ENCODE assay signal across 26 cellular contexts in the genomic region with DNA sequence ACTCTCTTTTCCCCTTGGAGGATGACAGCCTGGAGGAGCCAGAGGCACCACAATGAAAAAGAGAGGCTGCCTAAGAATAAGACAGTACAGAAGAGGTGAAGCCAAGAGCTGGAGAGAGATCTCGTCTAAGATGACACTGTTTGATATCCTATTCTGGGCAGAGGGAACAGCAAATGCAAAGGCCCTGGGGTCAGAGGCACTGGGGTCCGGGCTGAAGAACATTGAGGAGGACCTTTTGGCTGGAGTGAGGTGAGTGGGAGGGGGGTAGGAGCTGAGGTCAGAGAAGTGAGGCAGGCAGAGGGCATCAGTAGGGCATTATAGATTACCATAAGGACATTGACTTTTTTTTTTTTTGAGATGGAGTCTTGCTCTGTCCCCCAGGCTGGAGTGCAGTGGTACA. TPM values are rescaled to one million over a fixed set of nuclear protein-coding genes. Genes with fewer than 3 reads are reported as not detected.
"Had no signal": no experiment of that assay in that cellular context is flagged by ENCODE, and none has a peak within 500 bp of the region (broad histone marks: within the 10 kb centered on the region; RNA-seq: fewer than 3 reads in every experiment).

No MANE protein-coding gene starts in this region.

- H3K36me3 ChIP-seq: neural progenitor cell, neutrophil, pancreas, right lobe of liver, sigmoid colon, stomach, thoracic aorta, thyroid gland, tibial nerve, upper lobe of left lung, uterus had no signal

- H3K9ac ChIP-seq: neural progenitor cell had no signal

- H3K4me2 ChIP-seq: neural progenitor cell had no signal

- FAIRE-seq: pancreas, small intestine had no signal

- H3K27me3 ChIP-seq: neural progenitor cell, pancreas, right lobe of liver, sigmoid colon, thyroid gland, tibial nerve, upper lobe of left lung, uterus had no signal

- H2AFZ ChIP-seq: neural progenitor cell had no signal

- H3K9me3 ChIP-seq: neutrophil, pancreas, right lobe of liver, sigmoid colon, thoracic aorta, thyroid gland, upper lobe of left lung, uterus had no signal

- DNase-seq: naive B cell; naive thymus-derived CD8-positive, alpha-beta T cell; nucleus accumbens; pancreas; psoas muscle; right cardiac atrium; right lobe of liver; sigmoid colon; small intestine; stimulated activated CD4-positive, alpha-beta T cell treated with anti-CD3 and anti-CD28 coated beads, Interleukin-15, amount 100 ng/mL, for 24 hours; stimulated activated CD4-positive, alpha-beta T cell treated with anti-CD3 and anti-CD28 coated beads, Interleukin-2, amount 100 ng/mL, for 24 hours; stimulated activated CD4-positive, alpha-beta T cell treated with anti-CD3 and anti-CD28 coated beads, Interleukin-2, amount 100 ng/mL, for 48 hours; stimulated activated CD4-positive, alpha-beta T cell treated with anti-CD3 and anti-CD28 coated beads, Interleukin-4, amount 100 ng/mL, for 24 hours; stimulated activated naive B cell treated with anti-CD40 and anti-IgM and Interleukin-4, amounts not matched to agents 10 μg/mL and 1 μg/mL and 100 μg/mL, for 72 hours; stimulated activated naive CD4-positive, alpha-beta T cell treated with Interleukin-2 at 50 U/mL for 16 hours; stomach; thyroid gland; trophoblast cell; upper lobe of left lung; uterus had no signal

- H3K27ac ChIP-seq: neural progenitor cell, neutrophil, psoas muscle, right lobe of liver, sigmoid colon, stomach, thoracic aorta, thyroid gland, tibial nerve, upper lobe of left lung, uterus had no signal

- H3K4me3 ChIP-seq: neural progenitor cell, pancreas, psoas muscle, right lobe of liver, sigmoid colon, stomach, thoracic aorta, thyroid gland, tibial nerve, upper lobe of left lung, uterus had no signal

- H3K4me1 ChIP-seq: neural progenitor cell, psoas muscle, right lobe of liver, sigmoid colon, thyroid gland, tibial nerve, upper lobe of left lung, uterus had no signal

- ATAC-seq: naive thymus-derived CD8-positive, alpha-beta T cell; natural killer cell treated with Interleukin-12 subunit alpha and Interleukin-12 subunit beta and Interleukin-15 and Interleukin-18, amount 100 ng/mL, for 72 hours; pancreas; psoas muscle; right cardiac atrium; right lobe of liver; stimulated activated effector memory CD8-positive, alpha-beta T cell treated with anti-CD3 and anti-CD28 coated beads, Interleukin-12 subunit alpha, Interleukin-12 subunit beta, amount 100 ng/mL, for 72 hours; stimulated activated naive B cell treated with anti-CD40 and anti-IgM and Interleukin-4, amounts not matched to agents 10 μg/mL and 1 μg/mL and 100 μg/mL, for 72 hours had no signal

RNA-seq across cellular contexts. Expression of a gene that starts 19.3 kb away (rescaled TPM):
- total RNA-seq: naive thymus-derived CD8-positive, alpha-beta T cell; natural killer cell treated with Interleukin-12 subunit alpha and Interleukin-12 subunit beta and Interleukin-15 and Interleukin-18, amount 100 ng/mL, for 72 hours had no signal
- polyA plus RNA-seq: naive thymus-derived CD8-positive, alpha-beta T cell had no signal
